In the genomic region with DNA sequence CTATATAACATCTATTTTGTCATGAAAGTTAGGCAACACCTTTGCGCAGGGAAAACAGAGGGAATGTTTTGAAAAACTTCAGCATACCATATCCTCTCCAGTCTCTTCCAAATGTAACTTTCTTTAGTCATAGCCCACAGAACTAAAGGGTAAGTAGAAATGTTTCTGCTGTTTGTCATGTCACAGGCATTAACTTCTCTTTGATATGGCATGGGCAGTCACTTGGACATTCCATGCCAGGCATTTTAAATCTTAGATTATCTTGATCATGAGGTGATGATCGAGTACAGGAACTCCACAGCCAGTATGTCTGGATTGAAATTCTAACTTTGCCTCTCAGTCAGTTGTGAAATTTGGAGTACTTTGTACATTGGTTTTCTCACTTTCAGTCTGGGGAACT, we compare ENCODE assay signal across 15 cellular contexts.
"Had no signal": no experiment of that assay in that cellular context is flagged by ENCODE, and none has a peak within 500 bp of the region (broad histone marks: within the 10 kb centered on the region; RNA-seq: fewer than 3 reads in every experiment).

No MANE protein-coding gene starts in this region.

- H3K27ac ChIP-seq: ascending aorta had no signal

- H3K27me3 ChIP-seq: ascending aorta had no signal

- ATAC-seq: activated CD4-positive, CD25-positive, alpha-beta regulatory T cell treated with anti-CD3 and anti-CD28 coated beads, Interleukin-2, amount 50 U/mL, for 24 hours; left ventricle myocardium superior; natural killer cell; right cardiac atrium; stimulated activated naive CD8-positive, alpha-beta T cell treated with anti-CD3 and anti-CD28 coated beads, Interleukin-15, Interleukin-2, amounts not matched to agents 100 U/mL and 50 U/mL, for 24 hours had no signal

- H3K9me3 ChIP-seq: ascending aorta had no signal

- H3K36me3 ChIP-seq: ascending aorta had no signal

- DNase-seq: activated CD4-positive, alpha-beta T cell treated with anti-CD3 and anti-CD28 coated beads, Interleukin-2, amount 50 U/mL, for 4 hours; activated naive CD4-positive, alpha-beta T cell; activated naive CD8-positive, alpha-beta T cell treated with anti-CD3 and anti-CD28 coated beads, Interleukin-2, amount 10 ng/mL, durations not matched to agents 7 days and 5 days; activated T-cell treated with anti-CD3 and anti-CD28 coated beads for 4 hours; caudate nucleus; hippocampal formation; kidney; left ventricle myocardium superior; mesenchymal stem cell; natural killer cell; posterior cingulate gyrus; right cardiac atrium; stimulated activated naive CD8-positive, alpha-beta T cell treated with anti-CD3 and anti-CD28 coated beads, Interleukin-15, Interleukin-2, amounts not matched to agents 100 U/mL and 50 U/mL, for 24 hours had no signal

- H3K4me3 ChIP-seq: ascending aorta had no signal

- H3K4me1 ChIP-seq: ascending aorta had no signal
